28 cellular contexts compared by ENCODE assay signal in the genomic region with DNA sequence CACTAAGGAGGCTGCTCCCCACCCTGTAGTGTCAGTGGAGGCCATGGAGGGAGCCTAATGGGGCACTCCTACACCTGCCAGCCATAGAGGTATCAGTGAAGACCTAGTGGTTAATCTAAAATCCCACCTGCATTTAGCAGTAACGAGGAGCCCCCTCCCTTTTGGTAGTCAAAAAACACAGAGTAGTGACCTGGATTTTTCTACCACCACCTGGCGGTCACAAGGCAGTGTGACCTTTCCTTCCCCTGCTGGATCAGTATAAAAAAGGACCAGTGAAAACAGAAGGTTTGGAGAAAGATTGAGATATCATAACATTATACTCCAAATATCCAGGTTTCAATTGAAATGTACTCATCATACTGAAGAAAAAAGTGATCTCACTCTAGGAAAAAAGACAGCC.
A peak's percentile ranks its signal among the peaks of the same experiment; 100 is the strongest.
DNase-seq lines count a peak whose midpoint lies in the region; ATAC-seq and TF ChIP-seq lines count a peak whose summit lies in the region.
"Had no signal": no experiment of that assay in that cellular context is flagged by ENCODE, and none has a peak within 500 bp of the region (broad histone marks: within the 10 kb centered on the region; RNA-seq: fewer than 3 reads in every experiment).

No MANE protein-coding gene starts in this region.

- peaks cover 29% of the 10 kb centered on the region for H3K9me3 Mint-ChIP-seq in WTC11

- POLR2A ChIA-PET in WTC11 (lab: Charles Lee): no interaction called here

- H3K4me1 Mint-ChIP-seq in WTC11: peaks cover 7% of the 10 kb centered on the region
- H3K4me1 Mint-ChIP-seq: CD4-positive, alpha-beta memory T cell had no signal

- H3K4me3 Mint-ChIP-seq in WTC11: no peak overlapping the region
- H3K4me3 Mint-ChIP-seq: CD4-positive, alpha-beta memory T cell had no signal

- ATAC-seq in WTC11: peak; percentile 91
- ATAC-seq: HCT116 had no signal

- no peak overlapping the region for H3K4me3 ChIP-seq in H7 (ENCODE audit: insufficient read depth, low read depth, low read length)
- H3K4me3 ChIP-seq: BLaER1 treated with 17β-estradiol and CSF1 and Interleukin-3, amounts not matched to agents 10 nM and 100 nM; GM23248; SJSA1 had no signal

- no peaks in the 10 kb centered on the region for H3K27me3 Mint-ChIP-seq in WTC11 (ENCODE audit: low read depth)
- H3K27me3 Mint-ChIP-seq: CD4-positive, alpha-beta memory T cell had no signal

- DNase-seq in H7 (peak; percentile 25), WTC11 (ENCODE audit: low spot score) (peak; percentile 26), iPS-NIHi7 (ENCODE audit: extremely low spot score) (peak; percentile 45), NCI-H345 treated with DMSO at 0.1 percent for 48 hours (lab: John Stamatoyannopoulos, UW; ENCODE audit: unreplicated experiment) (no peak), hypothalamus (lab: John Stamatoyannopoulos, UW) (no peak), HPDE6-E6E7 (ENCODE audit: extremely low spot score) (no peak)
- DNase-seq: AML-193; CD4-positive, alpha-beta memory T cell; COR-L47; DMS79 treated with DMSO at 0.1 percent for 48 hours; GF-D8; GM23248; Karpas-422; MV-4-11; NCI-H1105; NCI-H146; NCI-H1930; NCI-H2107; NCI-H446 treated with DMSO at 0.1 percent for 48 hours; NCI-H526; NCI-H82; NK-92 treated with Interleukin-12 subunit alpha and Interleukin-12 subunit beta, amount 100 ng/mL, for 24 hours; Right ventricle myocardium superior; RPMI8226 had no signal

- H3K27ac Mint-ChIP-seq in WTC11: no peak overlapping the region
- H3K27ac Mint-ChIP-seq: CD4-positive, alpha-beta memory T cell had no signal

- peak; percentile 46 for TF ChIP-seq CTCF in C4-2B (conservative IDR thresholded peaks at IDR 0.05)
- peak; percentile 38 for TF ChIP-seq CTCF in WTC11 (IDR thresholded peaks at IDR 0.05)

- no peaks in the 10 kb centered on the region for H3K27me3 ChIP-seq in H7 (ENCODE audit: control insufficient read depth, insufficient read depth, low read length)
- H3K27me3 ChIP-seq: BLaER1 treated with 17β-estradiol and CSF1 and Interleukin-3, amounts not matched to agents 10 nM and 100 nM; SJSA1 had no signal

- no peaks in the 10 kb centered on the region; the same call in 1 of the 2 replicates for H3K36me3 ChIP-seq in H7 (replicated peaks; ENCODE audit: control insufficient read depth, insufficient read depth, low read length)
- H3K36me3 ChIP-seq: BLaER1 treated with 17β-estradiol and CSF1 and Interleukin-3, amounts not matched to agents 10 nM and 100 nM; SJSA1 had no signal

- CTCF ChIA-PET in WTC11 (lab: Charles Lee): no interaction called here

- no peak overlapping the region for H3K27ac ChIP-seq in C4-2B
- H3K27ac ChIP-seq: BLaER1 treated with 17β-estradiol and CSF1 and Interleukin-3, amounts not matched to agents 10 nM and 100 nM; GM23248; SJSA1 had no signal

- peaks cover 20% of the 10 kb centered on the region for H3K36me3 Mint-ChIP-seq in WTC11
- H3K36me3 Mint-ChIP-seq: CD4-positive, alpha-beta memory T cell had no signal

TF ChIP-seq in WTC11, 78 proteins besides CTCF, POLR2A, EP300 and RAD21:
- TF ChIP-seq, protein P1, sequence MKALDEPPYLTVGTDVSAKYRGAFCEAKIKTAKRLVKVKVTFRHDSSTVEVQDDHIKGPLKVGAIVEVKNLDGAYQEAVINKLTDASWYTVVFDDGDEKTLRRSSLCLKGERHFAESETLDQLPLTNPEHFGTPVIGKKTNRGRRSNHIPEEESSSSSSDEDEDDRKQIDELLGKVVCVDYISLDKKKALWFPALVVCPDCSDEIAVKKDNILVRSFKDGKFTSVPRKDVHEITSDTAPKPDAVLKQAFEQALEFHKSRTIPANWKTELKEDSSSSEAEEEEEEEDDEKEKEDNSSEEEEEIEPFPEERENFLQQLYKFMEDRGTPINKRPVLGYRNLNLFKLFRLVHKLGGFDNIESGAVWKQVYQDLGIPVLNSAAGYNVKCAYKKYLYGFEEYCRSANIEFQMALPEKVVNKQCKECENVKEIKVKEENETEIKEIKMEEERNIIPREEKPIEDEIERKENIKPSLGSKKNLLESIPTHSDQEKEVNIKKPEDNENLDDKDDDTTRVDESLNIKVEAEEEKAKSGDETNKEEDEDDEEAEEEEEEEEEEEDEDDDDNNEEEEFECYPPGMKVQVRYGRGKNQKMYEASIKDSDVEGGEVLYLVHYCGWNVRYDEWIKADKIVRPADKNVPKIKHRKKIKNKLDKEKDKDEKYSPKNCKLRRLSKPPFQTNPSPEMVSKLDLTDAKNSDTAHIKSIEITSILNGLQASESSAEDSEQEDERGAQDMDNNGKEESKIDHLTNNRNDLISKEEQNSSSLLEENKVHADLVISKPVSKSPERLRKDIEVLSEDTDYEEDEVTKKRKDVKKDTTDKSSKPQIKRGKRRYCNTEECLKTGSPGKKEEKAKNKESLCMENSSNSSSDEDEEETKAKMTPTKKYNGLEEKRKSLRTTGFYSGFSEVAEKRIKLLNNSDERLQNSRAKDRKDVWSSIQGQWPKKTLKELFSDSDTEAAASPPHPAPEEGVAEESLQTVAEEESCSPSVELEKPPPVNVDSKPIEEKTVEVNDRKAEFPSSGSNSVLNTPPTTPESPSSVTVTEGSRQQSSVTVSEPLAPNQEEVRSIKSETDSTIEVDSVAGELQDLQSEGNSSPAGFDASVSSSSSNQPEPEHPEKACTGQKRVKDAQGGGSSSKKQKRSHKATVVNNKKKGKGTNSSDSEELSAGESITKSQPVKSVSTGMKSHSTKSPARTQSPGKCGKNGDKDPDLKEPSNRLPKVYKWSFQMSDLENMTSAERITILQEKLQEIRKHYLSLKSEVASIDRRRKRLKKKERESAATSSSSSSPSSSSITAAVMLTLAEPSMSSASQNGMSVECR (CRISPR knock-in tag; IDR thresholded peaks at IDR 0.05; ENCODE audit: borderline replicate concordance): no peak
- TF ChIP-seq, protein P2, sequence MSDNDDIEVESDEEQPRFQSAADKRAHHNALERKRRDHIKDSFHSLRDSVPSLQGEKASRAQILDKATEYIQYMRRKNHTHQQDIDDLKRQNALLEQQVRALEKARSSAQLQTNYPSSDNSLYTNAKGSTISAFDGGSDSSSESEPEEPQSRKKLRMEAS (CRISPR knock-in tag; IDR thresholded peaks at IDR 0.05): 0 out of 2 replicates have a peak, but pooled peaks have one; percentile 19
TF ChIP-seq in WTC11: peak in this region for 1.

Comparison
In these comparisons a context has a peak if more than half of its experiments do, and no peak if none do; other contexts are left out.
1. DNase-seq: peak in H7 (single experiment), WTC11 (single experiment) and iPS-NIHi7 (single experiment); none in NCI-H345 treated with DMSO at 0.1 percent for 48 hours (single experiment), hypothalamus (0 of 51) and HPDE6-E6E7 (single experiment).